In the genomic region with DNA sequence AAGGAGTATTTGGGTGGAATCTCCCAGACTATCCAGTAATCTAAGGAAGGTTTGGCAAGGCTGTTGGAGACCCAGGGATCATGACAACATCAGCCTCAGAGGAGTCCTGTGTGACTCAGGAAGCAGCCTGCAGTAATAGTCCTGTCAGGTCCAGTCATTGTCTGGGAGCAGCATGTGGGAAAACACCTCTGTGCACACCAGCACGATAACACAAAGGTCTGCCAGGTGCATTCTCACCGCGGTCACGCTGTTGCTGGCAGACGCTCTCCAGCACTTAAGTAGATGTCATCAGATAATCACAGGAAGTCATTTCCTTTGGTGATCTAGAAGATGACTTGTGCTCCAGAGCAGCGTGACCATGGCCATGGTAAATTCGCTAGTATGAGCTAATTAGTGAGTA, we compare ENCODE assay signal across 9 cellular contexts.
DNase-seq lines count a peak whose midpoint lies in the region; ATAC-seq and TF ChIP-seq lines count a peak whose summit lies in the region.
"Had no signal": no experiment of that assay in that cellular context is flagged by ENCODE, and none has a peak within 500 bp of the region (broad histone marks: within the 10 kb centered on the region; RNA-seq: fewer than 3 reads in every experiment).

No MANE protein-coding gene starts in this region.

- ATAC-seq in activated CD4-positive, CD25-positive, alpha-beta regulatory T cell treated with anti-CD3 and anti-CD28 coated beads, Interleukin-2, amount 50 U/mL, for 24 hours = peak; percentile 87 to 94
- peak; percentile 97 for ATAC-seq in activated T-helper 17 cell treated with anti-CD3 and anti-CD28 coated beads, Interleukin-2, amount 50 U/mL, for 72 hours (replicated peaks)
- ATAC-seq: Panc1 had no signal

- no peaks in the 10 kb centered on the region for H3K79me2 ChIP-seq in MM.1S (ENCODE audit: low read length)
- no peaks in the 10 kb centered on the region for H3K79me2 ChIP-seq in neural progenitor cell (ENCODE audit: low read depth)

- no peak overlapping the region for H3K4me3 ChIP-seq in MM.1S (ENCODE audit: low read length)
- no peak overlapping the region for H3K4me3 ChIP-seq in neural progenitor cell

- H3K4me1 ChIP-seq in MM.1S (ENCODE audit: low read length) (peaks cover 29% of the 10 kb centered on the region), neural progenitor cell (peaks cover 14% of the 10 kb centered on the region)

- H3K4me1 Mint-ChIP-seq in activated T-helper 17 cell treated with anti-CD3 and anti-CD28 coated beads, Interleukin-2, amount 50 U/mL, for 72 hours = peaks cover 13% of the 10 kb centered on the region
- H3K4me1 Mint-ChIP-seq in neural progenitor cell = peaks cover 7% of the 10 kb centered on the region

- H3K9me2 ChIP-seq in MM.1S (replicated peaks; ENCODE audit: insufficient read depth, low read length) = no peaks in the 10 kb centered on the region

- TF ChIP-seq CTCF in MM.1S (IDR thresholded peaks at IDR 0.05; ENCODE audit: low read length) = no peak
- TF ChIP-seq CTCF in neural progenitor cell (IDR thresholded peaks at IDR 0.05) = no peak

- H3K9ac ChIP-seq in MM.1S (ENCODE audit: low read length) (no peak overlapping the region; the same call in 1 of the 2 replicates), neural progenitor cell (no peak overlapping the region)

- H3K4me2 ChIP-seq in MM.1S (ENCODE audit: low read depth, low read length) = no peak overlapping the region
- H3K4me2 ChIP-seq in neural progenitor cell = no peak overlapping the region

- peak overlapping the region; percentile 85 for H3K27ac Mint-ChIP-seq in activated T-helper 17 cell treated with anti-CD3 and anti-CD28 coated beads, Interleukin-2, amount 50 U/mL, for 72 hours
- H3K27ac Mint-ChIP-seq in neural progenitor cell = no peak overlapping the region

- H4K20me1 ChIP-seq in MM.1S (ENCODE audit: insufficient read depth, low read length) (no peaks in the 10 kb centered on the region), neural progenitor cell (ENCODE audit: low read depth) (no peaks in the 10 kb centered on the region)

- no peaks in the 10 kb centered on the region for H3K27me3 Mint-ChIP-seq in activated T-helper 17 cell treated with anti-CD3 and anti-CD28 coated beads, Interleukin-2, amount 50 U/mL, for 72 hours
- peaks cover under 1% of the 10 kb centered on the region for H3K27me3 Mint-ChIP-seq in neural progenitor cell (ENCODE audit: insufficient read depth, low read depth)

- H3F3A ChIP-seq in MM.1S (ENCODE audit: insufficient read depth, low read length) (peaks cover 19% of the 10 kb centered on the region), neural progenitor cell (ENCODE audit: low read depth) (peaks cover 4% of the 10 kb centered on the region)

- H3K27me3 ChIP-seq in MM.1S (replicated peaks; ENCODE audit: insufficient read depth, low read length) (no peaks in the 10 kb centered on the region), neural progenitor cell (no peaks in the 10 kb centered on the region)

- no peaks in the 10 kb centered on the region for H3K36me3 ChIP-seq in MM.1S (replicated peaks; ENCODE audit: insufficient read depth, low read length)
- H3K36me3 ChIP-seq in neural progenitor cell = no peaks in the 10 kb centered on the region

- no peak overlapping the region for H2AFZ ChIP-seq in MM.1S (ENCODE audit: low read length)
- H2AFZ ChIP-seq in neural progenitor cell (replicated peaks) = no peak overlapping the region

- peak overlapping the region; percentile 14 for H3K4me3 Mint-ChIP-seq in activated T-helper 17 cell treated with anti-CD3 and anti-CD28 coated beads, Interleukin-2, amount 50 U/mL, for 72 hours
- no peak overlapping the region for H3K4me3 Mint-ChIP-seq in neural progenitor cell

- H3K9me3 ChIP-seq in MM.1S (replicated peaks; ENCODE audit: insufficient read depth, low read length) (no peaks in the 10 kb centered on the region), neural progenitor cell (ENCODE audit: low read depth) (no peaks in the 10 kb centered on the region)

- H3K36me3 Mint-ChIP-seq in activated T-helper 17 cell treated with anti-CD3 and anti-CD28 coated beads, Interleukin-2, amount 50 U/mL, for 72 hours (ENCODE audit: low read depth) = no peaks in the 10 kb centered on the region
- peaks cover 19% of the 10 kb centered on the region for H3K36me3 Mint-ChIP-seq in neural progenitor cell

- no peak for DNase-seq in activated CD4-positive, CD25-positive, alpha-beta regulatory T cell (lab: John Stamatoyannopoulos, UW)
- peak; percentile 85 for DNase-seq in MM.1S
- peak; percentile 17 for DNase-seq in stimulated activated CD4-positive, alpha-beta T cell treated with anti-CD3 and anti-CD28 coated beads, Interleukin-4, amount 100 ng/mL, for 1 hour
- DNase-seq in neural progenitor cell (ENCODE audit: low spot score) = no peak
- DNase-seq in GM03348 (ENCODE audit: low spot score) = no peak
- DNase-seq in NCI-H2227 treated with DMSO at 0.1 percent for 48 hours (lab: John Stamatoyannopoulos, UW) = no peak

- peak overlapping the region; percentile 52; the same call in 1 of the 2 replicates for H3K27ac ChIP-seq in MM.1S (ENCODE audit: low read length)
- H3K27ac ChIP-seq in neural progenitor cell = no peak overlapping the region

- no peaks in the 10 kb centered on the region for H3K9me3 Mint-ChIP-seq in activated T-helper 17 cell treated with anti-CD3 and anti-CD28 coated beads, Interleukin-2, amount 50 U/mL, for 72 hours
- H3K9me3 Mint-ChIP-seq in neural progenitor cell = no peaks in the 10 kb centered on the region

Comparison
In these comparisons a context has a peak if more than half of its experiments do, and no peak if none do; other contexts are left out.
1. DNase-seq: peak in MM.1S (single experiment) and stimulated activated CD4-positive, alpha-beta T cell treated with anti-CD3 and anti-CD28 coated beads, Interleukin-4, amount 100 ng/mL, for 1 hour (single experiment); none in activated CD4-positive, CD25-positive, alpha-beta regulatory T cell (0 of 4), neural progenitor cell (single experiment), GM03348 (single experiment) and NCI-H2227 treated with DMSO at 0.1 percent for 48 hours (single experiment).